8 cellular contexts compared by ENCODE assay signal in the genomic region with DNA sequence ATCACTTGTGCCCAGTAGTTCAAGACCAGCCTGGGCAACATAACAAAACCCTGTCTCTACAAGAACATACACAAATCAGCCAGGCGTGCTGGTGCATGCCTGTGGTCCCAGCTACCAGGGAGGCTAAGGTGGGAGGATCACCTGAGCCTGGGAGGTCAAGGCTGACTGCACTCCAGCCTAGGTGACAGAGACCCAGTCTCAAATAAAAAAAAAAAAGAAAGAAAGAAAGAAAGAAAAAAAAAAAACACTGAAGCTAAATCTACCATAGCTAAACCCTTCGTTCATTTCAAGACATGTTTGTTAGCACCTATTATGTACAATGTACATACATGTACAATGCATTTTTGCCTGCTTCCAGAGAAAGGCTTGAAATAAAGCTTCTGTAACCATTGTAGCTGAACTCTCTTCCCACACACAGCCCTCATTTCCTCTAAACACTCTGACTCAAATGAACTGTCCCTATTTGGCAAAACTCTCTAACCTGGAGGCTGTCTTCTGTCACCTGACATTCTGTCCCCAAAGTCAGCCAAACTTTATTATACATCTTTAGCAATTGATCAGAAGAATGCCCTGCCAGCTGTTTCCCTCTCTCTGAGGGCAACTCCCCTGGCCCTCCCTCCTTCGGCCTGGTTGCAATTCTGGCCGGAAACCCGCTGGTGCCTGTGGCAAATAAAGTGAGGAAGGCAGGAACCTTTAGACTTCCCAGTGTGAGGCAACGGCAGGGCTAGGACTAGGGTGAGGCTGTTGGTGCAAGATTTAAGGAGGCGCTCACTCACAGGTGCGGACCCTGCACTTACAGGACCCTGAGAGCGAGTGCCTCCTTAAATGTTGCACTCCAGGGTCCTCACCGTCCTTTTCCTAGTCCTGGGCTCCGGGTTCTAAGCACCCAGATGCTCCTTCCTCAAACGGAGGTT. TPM values are rescaled to one million over a fixed set of nuclear protein-coding genes. Genes with fewer than 3 reads are reported as not detected.
DNase-seq lines count a peak whose midpoint lies in the region; ATAC-seq and TF ChIP-seq lines count a peak whose summit lies in the region.

No MANE protein-coding gene starts in this region.

- peaks cover 2% of the 10 kb centered on the region for H3K27me3 Mint-ChIP-seq in glutamatergic neuron (ENCODE audit: unreplicated experiment)

- ATAC-seq in GM21717 (IDR thresholded peaks at IDR 0.05; ENCODE audit: unreplicated experiment) (no peak), HG03159 (IDR thresholded peaks at IDR 0.05; ENCODE audit: unreplicated experiment) (no peak)

- peaks cover 2% of the 10 kb centered on the region for H3K9me3 Mint-ChIP-seq in glutamatergic neuron (ENCODE audit: unreplicated experiment)

- no peak for TF ChIP-seq CTCF in GM13977 (IDR thresholded peaks at IDR 0.05; ENCODE audit: extremely low read depth, insufficient read depth, missing control alignments)
- no peak for TF ChIP-seq CTCF in glutamatergic neuron (IDR thresholded peaks at IDR 0.05; ENCODE audit: partially characterized antibody, unreplicated experiment)

- H3K27ac Mint-ChIP-seq in glutamatergic neuron (ENCODE audit: unreplicated experiment) = no peak overlapping the region

- DNase-seq in GM13977 (ENCODE audit: low spot score) (peak; percentile 73), MG63 (no peak), glutamatergic neuron (no peak), occipital lobe (lab: John Stamatoyannopoulos, UW) (peak; percentile 31), NCI-H524 (lab: John Stamatoyannopoulos, UW) (no peak)
- peak; percentile 38 for DNase-seq in activated naive CD4-positive, alpha-beta T cell treated with Interleukin-2 at 50 U/mL for 16 hours

- in situ Hi-C loops in GM13977 (cut with MboI; ENCODE audit: low pct_unique_long_range_greater_than_20kb, low sequenced_read_pairs, unreplicated experiment) = loop anchor here (5.0 kb wide), 1 partner anchor 78 kb away; no protein-coding TSS in a partner anchor

- H3K4me3 ChIP-seq in MG63 = peak overlapping the region; percentile 93

- peak overlapping the region; percentile 86 for H3K4me3 Mint-ChIP-seq in glutamatergic neuron (ENCODE audit: unreplicated experiment)

- H3K36me3 ChIP-seq in MG63 = no peaks in the 10 kb centered on the region; the same call in none of the 2 replicates

- H3K36me3 Mint-ChIP-seq in glutamatergic neuron (ENCODE audit: unreplicated experiment) = no peaks in the 10 kb centered on the region

- peaks cover 3% of the 10 kb centered on the region for H3K4me1 Mint-ChIP-seq in glutamatergic neuron (ENCODE audit: low read depth, unreplicated experiment)

- H3K27me3 ChIP-seq in MG63 = no peaks in the 10 kb centered on the region

- H3K9me3 ChIP-seq in MG63 = no peaks in the 10 kb centered on the region

RNA-seq across cellular contexts. Expression of a gene that starts 1.8 kb away (rescaled TPM):
- 76.7 and 101 TPM in 2 replicates for total RNA-seq in MG63 (2014; rRNA removed; shearing (Covaris generic); ENCODE audit: low replicate concordance)
- total RNA-seq in glutamatergic neuron (ENCODE audit: unreplicated experiment) (16.0 TPM), occipital lobe (16.8 TPM)

RNA-seq across cellular contexts. Expression of a gene that starts 7.8 kb away (rescaled TPM):
- total RNA-seq in MG63 (2014; rRNA removed; shearing (Covaris generic); ENCODE audit: low replicate concordance) = not detected in 2 replicates
- 2.0 TPM for total RNA-seq in glutamatergic neuron (ENCODE audit: unreplicated experiment)
- 0.62 TPM for total RNA-seq in occipital lobe

RNA-seq across cellular contexts. Expression of a gene that starts 20.6 kb away (rescaled TPM):
- total RNA-seq in MG63 (2014; rRNA removed; shearing (Covaris generic); ENCODE audit: low replicate concordance) = 3.5 and 10.5 TPM in 2 replicates
- total RNA-seq in glutamatergic neuron (ENCODE audit: unreplicated experiment) = 6.8 TPM
- 2.8 TPM for total RNA-seq in occipital lobe

RNA-seq across cellular contexts. Expression of a gene that starts 50.1 kb away (rescaled TPM):
- 49.7 and 59.3 TPM in 2 replicates for total RNA-seq in MG63 (2014; rRNA removed; shearing (Covaris generic); ENCODE audit: low replicate concordance)
- total RNA-seq in glutamatergic neuron (ENCODE audit: unreplicated experiment) = 39.5 TPM
- total RNA-seq in occipital lobe = 12.8 TPM

RNA-seq across cellular contexts. Expression of a gene that starts 50.4 kb away (rescaled TPM):
- total RNA-seq in MG63 (2014; rRNA removed; shearing (Covaris generic); ENCODE audit: low replicate concordance) = 2.3 TPM in 1 of 2 replicates, not detected in the other
- total RNA-seq in glutamatergic neuron (ENCODE audit: unreplicated experiment) (0.96 TPM), occipital lobe (13.3 TPM)

Comparison
In these comparisons a context has a peak if more than half of its experiments do, and no peak if none do; other contexts are left out.
1. DNase-seq: peak in GM13977 (single experiment), activated naive CD4-positive, alpha-beta T cell treated with Interleukin-2 at 50 U/mL for 16 hours (single experiment) and occipital lobe (single experiment); none in MG63 (single experiment), glutamatergic neuron (single experiment) and NCI-H524 (0 of 2).